Comparison of ENCODE assay signal across 32 cellular contexts in the genomic region with DNA sequence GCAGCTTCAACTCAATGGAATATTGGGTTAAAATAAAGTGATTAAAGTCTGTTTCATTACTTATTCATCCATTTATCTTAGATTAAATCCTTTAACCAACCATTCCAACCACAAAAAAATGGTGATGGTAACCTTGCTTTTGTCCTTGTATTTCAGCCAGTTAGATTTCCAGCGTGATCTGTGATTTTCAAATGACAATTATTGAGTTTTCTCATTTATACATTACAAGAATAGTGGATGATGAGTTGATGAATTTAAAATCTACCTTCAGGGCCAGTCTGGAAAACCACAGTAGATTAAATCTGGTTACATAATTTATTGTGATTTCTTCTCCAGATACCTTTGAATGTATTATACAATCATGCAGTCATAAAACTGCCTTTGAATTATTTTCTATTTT.
"Had no signal": no experiment of that assay in that cellular context is flagged by ENCODE, and none has a peak within 500 bp of the region (broad histone marks: within the 10 kb centered on the region; RNA-seq: fewer than 3 reads in every experiment).

No MANE protein-coding gene starts in this region.

- H3K27ac ChIP-seq: KMS-11 had no signal

- H3K9ac ChIP-seq: KMS-11 had no signal

- H3K9me3 ChIP-seq: MG63 had no signal

- H3K27me3 ChIP-seq: MG63 had no signal

- H3K36me3 ChIP-seq: MG63 had no signal

- DNase-seq: Karpas-422, Kasumi-1, MG63, MM.1S, MV-4-11, NCI-H1048, NCI-H1092, NCI-H1092 treated with DMSO at 0.1 percent for 48 hours, NCI-H1105, NCI-H1105 treated with DMSO at 0.1 percent for 48 hours, NCI-H1417, NCI-H1417 treated with DMSO at 0.1 percent for 48 hours, NCI-H1436, NCI-H1436 treated with DMSO at 0.1 percent for 48 hours, NCI-H146, NCI-H1694, NCI-H1694 treated with DMSO at 0.1 percent for 48 hours, NCI-H187, NCI-H187 treated with DMSO at 0.1 percent for 48 hours, NCI-H1930, NCI-H2029, NCI-H2029 treated with DMSO at 0.1 percent for 48 hours, NCI-H2081, NCI-H2081 treated with DMSO at 0.1 percent for 48 hours, NCI-H2107, NCI-H2227 treated with DMSO at 0.1 percent for 48 hours, NCI-H226, NCI-H345, NCI-H446, NCI-H446 treated with DMSO at 0.1 percent for 48 hours, NCI-H510A had no signal

- H3K4me3 ChIP-seq: MG63 had no signal

- H3K4me2 ChIP-seq: KMS-11 had no signal
